10 cellular contexts compared by ENCODE assay signal in the genomic region with DNA sequence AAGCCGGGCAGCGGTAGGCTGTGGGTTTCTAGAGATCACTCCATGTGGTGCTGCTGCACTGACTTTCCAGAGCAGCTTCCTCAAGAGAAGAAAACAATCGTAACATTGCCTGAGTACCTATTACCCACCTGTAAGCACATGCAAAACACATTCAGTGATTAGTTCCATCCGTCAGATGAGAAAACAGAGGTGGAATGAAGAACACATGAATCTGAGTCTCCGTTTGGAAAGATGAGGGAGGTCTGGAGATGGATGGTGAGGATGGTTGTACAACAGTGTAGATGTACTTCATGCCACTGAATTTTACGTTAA. TPM values are rescaled to one million over a fixed set of nuclear protein-coding genes. Genes with fewer than 3 reads are reported as not detected.
A peak's percentile ranks its signal among the peaks of the same experiment; 100 is the strongest.
DNase-seq lines count a peak whose midpoint lies in the region; ATAC-seq lines count a peak whose summit lies in the region.
"Had no signal": no experiment of that assay in that cellular context is flagged by ENCODE, and none has a peak within 500 bp of the region (broad histone marks: within the 10 kb centered on the region; RNA-seq: fewer than 3 reads in every experiment).

No MANE protein-coding gene starts in this region.

- ATAC-seq in CD4-positive, CD25-positive, alpha-beta regulatory T cell (ENCODE audit: low read depth in 2 of 2), result no peak
- peak; percentile 3 for ATAC-seq in HG03354 (IDR thresholded peaks at IDR 0.05; ENCODE audit: poor library complexity, severe bottlenecking, unreplicated experiment)
- no peak for ATAC-seq in activated naive CD8-positive, alpha-beta T cell treated with anti-CD3 and anti-CD28 coated beads, Interleukin-2, amount 50 U/mL, for 24 hours
- ATAC-seq in naive thymus-derived CD4-positive, alpha-beta T cell, result no peak
- ATAC-seq in HG03457 (IDR thresholded peaks at IDR 0.05; ENCODE audit: unreplicated experiment), result no peak
- no peak for ATAC-seq in HG02642 (IDR thresholded peaks at IDR 0.05; ENCODE audit: poor library complexity, unreplicated experiment)

- H3K27me3 Mint-ChIP-seq in CD4-positive, CD25-positive, alpha-beta regulatory T cell, result peaks cover 6% of the 10 kb centered on the region
- peaks cover 6% of the 10 kb centered on the region for H3K27me3 Mint-ChIP-seq in activated naive CD8-positive, alpha-beta T cell treated with anti-CD3 and anti-CD28 coated beads, Interleukin-2, amount 50 U/mL, for 24 hours
- peaks cover 0 to 9% (median 0%) of the 10 kb centered on the region in 5 donors for H3K27me3 Mint-ChIP-seq in naive thymus-derived CD4-positive, alpha-beta T cell

- no peaks in the 10 kb centered on the region for H3K9me3 ChIP-seq in CD4-positive, CD25-positive, alpha-beta regulatory T cell (ENCODE audit: control insufficient read depth in 2 of 2, low read length in 2 of 2)
- H3K9me3 ChIP-seq in naive thymus-derived CD4-positive, alpha-beta T cell (ENCODE audit: control insufficient read depth in 2 of 3, low read length in 3 of 3), result no peaks in the 10 kb centered on the region

- intact Hi-C loops in naive thymus-derived CD4-positive, alpha-beta T cell (cut with micrococcal nuclease), result loop anchor here (1.0 to 5.0 kb wide), 7 partner anchors 31 to 240 kb away; a partner anchor contains a TSS

- H3K36me3 ChIP-seq in CD4-positive, CD25-positive, alpha-beta regulatory T cell (ENCODE audit: control insufficient read depth, insufficient read depth, low read length), result no peaks in the 10 kb centered on the region
- H3K36me3 ChIP-seq in naive thymus-derived CD4-positive, alpha-beta T cell (ENCODE audit: control insufficient read depth in 2 of 3, insufficient read depth in 3 of 3, low read length in 3 of 3), result no peaks in the 10 kb centered on the region

- CTCF ChIA-PET in naive thymus-derived CD4-positive, alpha-beta T cell (lab: Charles Lee), result interaction anchor here (0.7 to 9.8 kb wide), 13 partner anchors 15 to 257 kb away, joined by 3 to 185 read pairs (median 4); a partner anchor contains a TSS

- no peak for DNase-seq in CD4-positive, CD25-positive, alpha-beta regulatory T cell
- no peak for DNase-seq in activated naive CD8-positive, alpha-beta T cell treated with anti-CD3 and anti-CD28 coated beads, Interleukin-2, amount 50 U/mL, for 24 hours
- no peak for DNase-seq in naive thymus-derived CD4-positive, alpha-beta T cell
- no peak for DNase-seq in activated effector memory CD4-positive, alpha-beta T cell treated with Interleukin-2 at 50 U/mL for 16 hours
- DNase-seq in NCI-H1694 treated with DMSO at 0.1 percent for 48 hours (lab: John Stamatoyannopoulos, UW), result no peak

- no peaks in the 10 kb centered on the region for H3K36me3 Mint-ChIP-seq in CD4-positive, CD25-positive, alpha-beta regulatory T cell
- no peaks in the 10 kb centered on the region for H3K36me3 Mint-ChIP-seq in activated naive CD8-positive, alpha-beta T cell treated with anti-CD3 and anti-CD28 coated beads, Interleukin-2, amount 50 U/mL, for 24 hours (ENCODE audit: low read depth)
- peaks cover 0 to 4% (median 0%) of the 10 kb centered on the region in 5 donors for H3K36me3 Mint-ChIP-seq in naive thymus-derived CD4-positive, alpha-beta T cell

- no peaks in the 10 kb centered on the region for H3K27me3 ChIP-seq in CD4-positive, CD25-positive, alpha-beta regulatory T cell (ENCODE audit: control insufficient read depth, insufficient read depth, low read length)
- no peaks in the 10 kb centered on the region for H3K27me3 ChIP-seq in naive thymus-derived CD4-positive, alpha-beta T cell (ENCODE audit: control insufficient read depth in 2 of 2, insufficient read depth in 2 of 2, low read length in 2 of 2)

- H3K4me1 Mint-ChIP-seq in CD4-positive, CD25-positive, alpha-beta regulatory T cell, result peaks cover 4 to 52% (median 34%) of the 10 kb centered on the region in 4 donors
- peaks cover 24% of the 10 kb centered on the region for H3K4me1 Mint-ChIP-seq in activated naive CD8-positive, alpha-beta T cell treated with anti-CD3 and anti-CD28 coated beads, Interleukin-2, amount 50 U/mL, for 24 hours
- peaks cover 32 to 53% (median 40%) of the 10 kb centered on the region in 7 donors for H3K4me1 Mint-ChIP-seq in naive thymus-derived CD4-positive, alpha-beta T cell

- H3K4me3 Mint-ChIP-seq in CD4-positive, CD25-positive, alpha-beta regulatory T cell, result peak overlapping the region in 3 of 4 donors; percentile 17 to 67 (median 36)
- H3K4me3 Mint-ChIP-seq in activated naive CD8-positive, alpha-beta T cell treated with anti-CD3 and anti-CD28 coated beads, Interleukin-2, amount 50 U/mL, for 24 hours, result peak overlapping the region; percentile 41
- H3K4me3 Mint-ChIP-seq in naive thymus-derived CD4-positive, alpha-beta T cell, result peak overlapping the region in 9 of 10 donors; percentile 21 to 84 (median 49)

- H3K27ac Mint-ChIP-seq in CD4-positive, CD25-positive, alpha-beta regulatory T cell, result peak overlapping the region; percentile 45 to 99 (median 91)
- peak overlapping the region; percentile 63 for H3K27ac Mint-ChIP-seq in activated naive CD8-positive, alpha-beta T cell treated with anti-CD3 and anti-CD28 coated beads, Interleukin-2, amount 50 U/mL, for 24 hours
- H3K27ac Mint-ChIP-seq in naive thymus-derived CD4-positive, alpha-beta T cell, result peak overlapping the region; percentile 71 to 92 (median 88)

- POLR2A ChIA-PET in naive thymus-derived CD4-positive, alpha-beta T cell (lab: Charles Lee), result interaction anchor here (1.1 to 5.5 kb wide), 5 partner anchors 98 to 136 kb away, joined by 3 to 57 read pairs (median 6); a partner anchor contains a TSS

- H3K4me3 ChIP-seq in CD4-positive, CD25-positive, alpha-beta regulatory T cell (ENCODE audit: low read depth, low read length), result peak overlapping the region; percentile 60
- H3K4me3 ChIP-seq in naive thymus-derived CD4-positive, alpha-beta T cell (ENCODE audit: low read length), result peak overlapping the region; percentile 29

- H3K27ac ChIP-seq in CD4-positive, CD25-positive, alpha-beta regulatory T cell (ENCODE audit: insufficient read depth, low read length, poor library complexity, severe bottlenecking), result peak overlapping the region; percentile 63
- H3K27ac ChIP-seq in naive thymus-derived CD4-positive, alpha-beta T cell (ENCODE audit: low read depth, low read length), result peak overlapping the region; percentile 49

- H3K9me3 Mint-ChIP-seq in CD4-positive, CD25-positive, alpha-beta regulatory T cell, result no peaks in the 10 kb centered on the region
- H3K9me3 Mint-ChIP-seq in activated naive CD8-positive, alpha-beta T cell treated with anti-CD3 and anti-CD28 coated beads, Interleukin-2, amount 50 U/mL, for 24 hours, result no peaks in the 10 kb centered on the region
- no peaks in the 10 kb centered on the region for H3K9me3 Mint-ChIP-seq in naive thymus-derived CD4-positive, alpha-beta T cell

- peaks cover 35% of the 10 kb centered on the region for H3K4me1 ChIP-seq in CD4-positive, CD25-positive, alpha-beta regulatory T cell (ENCODE audit: control insufficient read depth, insufficient read depth, low read length, poor library complexity, severe bottlenecking)
- H3K4me1 ChIP-seq in naive thymus-derived CD4-positive, alpha-beta T cell (ENCODE audit: control insufficient read depth in 2 of 2, insufficient read depth in 2 of 2, low read length in 2 of 2), result peaks cover 20 to 24% of the 10 kb centered on the region in 2 donors

RNA-seq across cellular contexts. Expression of a gene that starts 7.5 kb away (rescaled TPM):
- not detected for total RNA-seq in CD4-positive, CD25-positive, alpha-beta regulatory T cell
- polyA plus RNA-seq in CD4-positive, CD25-positive, alpha-beta regulatory T cell, result not detected
- total RNA-seq in naive thymus-derived CD4-positive, alpha-beta T cell, result 1 to 10 TPM in 2 of 5 experiments, under 1 TPM in 2, not detected in 1; 0.19 to 4.3 (median 1.9) TPM
- not detected for polyA plus RNA-seq in naive thymus-derived CD4-positive, alpha-beta T cell

RNA-seq across cellular contexts. Expression of a gene that starts 46.7 kb away (rescaled TPM):
- not detected for total RNA-seq in CD4-positive, CD25-positive, alpha-beta regulatory T cell
- polyA plus RNA-seq in CD4-positive, CD25-positive, alpha-beta regulatory T cell, result not detected
- not detected for total RNA-seq in naive thymus-derived CD4-positive, alpha-beta T cell
- polyA plus RNA-seq in naive thymus-derived CD4-positive, alpha-beta T cell, result not detected
- total RNA-seq: myocyte had no signal
- polyA plus RNA-seq: adipose tissue had no signal
